ENCODE assay signal across 8 cellular contexts in genomic region chr3:31448035-31448881, GRCh38.
DNase-seq lines count a peak whose midpoint lies in the region; ATAC-seq, FAIRE-seq and TF ChIP-seq lines count a peak whose summit lies in the region.

No MANE protein-coding gene starts in this region.

- no peaks in the 10 kb centered on the region for H3K36me3 Mint-ChIP-seq in natural killer cell

- no peaks in the 10 kb centered on the region for H3K27me3 Mint-ChIP-seq in natural killer cell (ENCODE audit: low read depth in 2 of 2)

- no peak overlapping the region for H3K27ac Mint-ChIP-seq in natural killer cell

- H3K4me1 Mint-ChIP-seq in natural killer cell: peaks cover 9 to 11% of the 10 kb centered on the region in 2 donors

- TF ChIP-seq CTCF in Loucy (conservative IDR thresholded peaks at IDR 0.05; ENCODE audit: low read length): peak; percentile 89
- TF ChIP-seq CTCF in GM12878 (IDR thresholded peaks at IDR 0.05 in 2 of 3, conservative IDR thresholded peaks at IDR 0.05 in 1 of 3; ENCODE audit: control insufficient read depth in 2 of 3, extremely low read depth in 1 of 3, insufficient read depth in 1 of 3, low read depth in 3 of 3, low read length in 3 of 3): peak; percentile 43 to 73 (median 67)
- peak; percentile 41 for TF ChIP-seq CTCF in natural killer cell (IDR thresholded peaks at IDR 0.05)

- peak overlapping the region; percentile 61 for H3K9ac ChIP-seq in Loucy (ENCODE audit: low read depth, low read length, poor library complexity, severe bottlenecking)
- H3K9ac ChIP-seq in GM12878 (ENCODE audit: control insufficient read depth, insufficient read depth, low read length): peak overlapping the region; percentile 14; the same call in 1 of the 2 replicates

- intact Hi-C loops in GM12878 (cut with micrococcal nuclease; ENCODE audit: unreplicated experiment): loop anchor here (2.0 to 10.0 kb wide), 4 partner anchors 84 to 673 kb away; partner anchors contain the start of gene STT3B
- intact Hi-C loops in natural killer cell (cut with micrococcal nuclease): no loop called here

- H4K20me1 ChIP-seq in Loucy (ENCODE audit: insufficient read depth, low read length, poor library complexity, severe bottlenecking): no peaks in the 10 kb centered on the region
- H4K20me1 ChIP-seq in GM12878 (ENCODE audit: control insufficient read depth, insufficient read depth): no peaks in the 10 kb centered on the region

- no peak for TF ChIP-seq POLR2A in GM12878 (IDR thresholded peaks at IDR 0.05; ENCODE audit: low read depth, low read length)

- no peaks in the 10 kb centered on the region for H3K27me3 ChIP-seq in Loucy (ENCODE audit: insufficient read depth, low read length, poor library complexity, severe bottlenecking)
- no peaks in the 10 kb centered on the region for H3K27me3 ChIP-seq in GM12878 (replicated peaks in 1 of 2; ENCODE audit: control insufficient read depth in 2 of 2, insufficient read depth in 2 of 2, low read length in 1 of 2)

- RAD21 ChIA-PET in GM12878 (lab: Charles Lee; ENCODE audit: unreplicated experiment): interaction anchor here (0.6 to 1.6 kb wide), 3 partner anchors 84 to 203 kb away, joined by 3 to 4 read pairs (median 3); partner anchors contain the start of gene STT3B

- H2AFZ ChIP-seq in Loucy (ENCODE audit: low read length) (peak overlapping the region; percentile 1; the same call in 1 of the 2 replicates), GM12878 (ENCODE audit: control insufficient read depth, low read depth, low read length) (peak overlapping the region; percentile 39)

- ATAC-seq in GM21529 (IDR thresholded peaks at IDR 0.05; ENCODE audit: unreplicated experiment): peak; percentile 76
- peak; percentile 96 for ATAC-seq in GM12878
- ATAC-seq in natural killer cell: peak; percentile 39 to 75 (median 57)

- no peaks in the 10 kb centered on the region for H3F3A ChIP-seq in Loucy (ENCODE audit: low read depth)

- CTCF ChIA-PET in GM12878 (lab: Yijun Ruan, JAX): interaction anchor here (0.6 to 1.4 kb wide), 8 partner anchors 8 to 287 kb away, joined by 3 to 6 read pairs (median 3); no protein-coding TSS in a partner anchor

- POLR2A ChIA-PET in GM12878 (lab: Charles Lee): interaction anchor here (0.6 kb wide), 1 partner anchor 84 kb away, joined by 3 read pairs; the partner anchor contains the start of gene STT3B

- H3K4me3 Mint-ChIP-seq in natural killer cell: no peak overlapping the region

- WGBS in GM12878 (ENCODE audit: insufficient coverage, insufficient replicate concordance, low lambda C conversion rate, missing lambda C conversion rate): 91% methylated on average over 1 of the region's 1 CpG

- no peaks in the 10 kb centered on the region for H3K9me2 ChIP-seq in Loucy (replicated peaks; ENCODE audit: low read depth, low read length)

- FAIRE-seq in GM12878 (lab: Jason Lieb, UNC): no peak

- no peak for TF ChIP-seq EP300 in GM12878 (IDR thresholded peaks at IDR 0.05; ENCODE audit: borderline replicate concordance in 1 of 2, control insufficient read depth in 1 of 2, low read depth in 2 of 2, low read length in 2 of 2)

- H3K36me3 ChIP-seq in Loucy (ENCODE audit: insufficient read depth, low read length) (no peaks in the 10 kb centered on the region), GM12878 (ENCODE audit: control insufficient read depth in 2 of 2, insufficient read depth in 2 of 2, low read length in 1 of 2) (no peaks in the 10 kb centered on the region)

- SMC1A ChIA-PET in GM12878 (lab: Charles Lee; ENCODE audit: uncharacterized antibody, unreplicated experiment): interaction anchor here (0.5 to 3.7 kb wide), 6 partner anchors 9 to 202 kb away, joined by 3 to 21 read pairs (median 5); no protein-coding TSS in a partner anchor

- peak; percentile 44 for DNase-seq in ELR (ENCODE audit: low read depth)
- DNase-seq in GM12878 (ENCODE audit: low read depth, low spot score): no peak
- no peak for DNase-seq in natural killer cell
- no peak for DNase-seq in glomerular visceral epithelial cell (ENCODE audit: extremely low spot score)
- DNase-seq in GF-D8 (lab: John Stamatoyannopoulos, UW): no peak
- DNase-seq in ecto neural progenitor cell (ENCODE audit: low spot score): no peak

- H3K4me3 ChIP-seq in Loucy (ENCODE audit: low read length, poor library complexity, severe bottlenecking): peak overlapping the region; percentile 8
- H3K4me3 ChIP-seq in GM12878: 0 out of 2 replicates have a peak overlapping the region, but pooled peaks have one; percentile 42

- no TSS peak for BruUV-seq in GM12878 (replicated peaks; lab: Mats Ljungman, UMichigan)

- H3K4me2 ChIP-seq in Loucy (ENCODE audit: low read depth, low read length, poor library complexity, severe bottlenecking) (peak overlapping the region; percentile 41), GM12878 (ENCODE audit: control insufficient read depth, insufficient read depth) (peak overlapping the region; percentile 82)

- H3K79me2 ChIP-seq in Loucy (ENCODE audit: insufficient read depth, low read length) (peaks cover 15% of the 10 kb centered on the region; the same call in 1 of the 2 replicates), GM12878 (ENCODE audit: control insufficient read depth, insufficient read depth, low read length) (no peaks in the 10 kb centered on the region)

- in situ Hi-C loops in GM12878 (cut with MboI): no loop called here

- peaks cover 57% of the 10 kb centered on the region for H3K4me1 ChIP-seq in Loucy (ENCODE audit: insufficient read depth, low read length, poor library complexity, severe bottlenecking)
- H3K4me1 ChIP-seq in GM12878 (ENCODE audit: control insufficient read depth, insufficient read depth, low read length): peaks cover 34% of the 10 kb centered on the region

- no peaks in the 10 kb centered on the region for H3K9me3 Mint-ChIP-seq in natural killer cell

- H3K27ac ChIP-seq in GM12878 (ENCODE audit: control insufficient read depth, insufficient read depth): peak overlapping the region; percentile 79

- H3K9me3 ChIP-seq in Loucy (ENCODE audit: insufficient read depth, low read depth, low read length) (peaks cover 15% of the 10 kb centered on the region), GM12878 (replicated peaks; ENCODE audit: control insufficient read depth, insufficient read depth, low read length) (peaks cover 9% of the 10 kb centered on the region)

- peak; percentile 71 for TF ChIP-seq RAD21 in GM12878 (IDR thresholded peaks at IDR 0.05; ENCODE audit: insufficient read depth, low read depth, low read length)

TF ChIP-seq in GM12878, 131 proteins besides CTCF, POLR2A, EP300 and RAD21:
- TF ChIP-seq FOXK2 (IDR thresholded peaks at IDR 0.05): no peak
- peak; percentile 49; the same call in 1 of the 2 replicates for TF ChIP-seq SMC3 (IDR thresholded peaks at IDR 0.05; ENCODE audit: borderline replicate concordance, low read length)
- peak; percentile 49; the same call in 1 of the 2 replicates for TF ChIP-seq PAX5 (IDR thresholded peaks at IDR 0.05; ENCODE audit: borderline replicate concordance, low read depth, low read length)
- TF ChIP-seq TAF1 (IDR thresholded peaks at IDR 0.05; ENCODE audit: borderline replicate concordance, low read depth, low read length): no peak
- TF ChIP-seq TCF12 (IDR thresholded peaks at IDR 0.05; ENCODE audit: low read depth, low read length): peak; percentile 78; the same call in 1 of the 2 replicates
TF ChIP-seq in GM12878: peak in this region for 3.
